Comparison of ENCODE assay signal across 8 cellular contexts in the genomic region with DNA sequence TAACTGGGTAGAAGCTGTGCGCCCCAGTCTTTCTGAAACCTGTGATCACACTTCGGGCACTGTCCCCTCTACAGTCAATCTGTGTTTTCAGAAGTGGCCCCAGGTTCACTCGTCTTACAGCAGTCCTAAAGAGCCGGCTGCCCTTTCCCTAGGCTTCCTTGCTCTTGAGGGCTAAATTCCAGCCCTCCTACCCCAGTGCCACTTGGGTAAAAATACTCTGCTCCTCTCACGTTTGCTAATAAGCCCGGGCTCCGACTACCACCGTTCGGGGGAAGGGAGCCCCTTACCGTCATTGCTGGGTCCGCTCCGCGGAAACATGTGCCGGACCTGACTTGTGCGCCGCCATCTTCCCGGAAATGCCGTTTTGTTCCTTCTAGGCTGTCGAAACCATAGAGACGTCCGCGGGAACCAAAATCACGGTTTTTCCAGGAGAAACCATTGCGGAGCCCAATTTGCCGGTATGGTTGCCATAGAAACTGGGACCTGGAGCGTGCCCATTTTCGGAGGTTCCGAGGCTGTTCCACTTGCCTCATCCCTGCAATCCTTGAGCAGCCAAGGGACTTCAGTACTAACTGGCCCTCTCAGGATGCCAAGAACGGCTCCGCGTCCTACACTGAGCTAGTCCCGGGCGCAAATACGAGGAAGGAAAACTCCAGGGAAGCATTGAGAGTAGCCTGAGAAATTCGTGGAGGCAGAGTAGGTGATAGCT. TPM values are rescaled to one million over a fixed set of nuclear protein-coding genes. Genes with fewer than 3 reads are reported as not detected.
A peak's percentile ranks its signal among the peaks of the same experiment; 100 is the strongest.
DNase-seq lines count a peak whose midpoint lies in the region; ATAC-seq and TF ChIP-seq lines count a peak whose summit lies in the region.

Gene GPATCH4, minus strand, starts transcription at position 358 of the 709 bp plus-strand sequence.

- H3K27ac Mint-ChIP-seq in activated B cell treated with CpG ODN at 0.5 μM for 24 hours, result peak within 1 kb of the TSS; percentile 99

- H3K27ac ChIP-seq in caudate nucleus (ENCODE audit: low read depth, low read length), result peak within 1 kb of the TSS; percentile 84

- peak within 1 kb of the TSS; percentile 81 for H3K9ac ChIP-seq in ES-I3 (ENCODE audit: low read depth, low read length)

- peak within 1 kb of the TSS; percentile 99 for H3K4me3 Mint-ChIP-seq in activated B cell treated with CpG ODN at 0.5 μM for 24 hours

- peaks cover 39% of the 10 kb centered on the region for H3K36me3 Mint-ChIP-seq in activated B cell treated with CpG ODN at 0.5 μM for 24 hours (ENCODE audit: low read depth)

- no peaks in the 10 kb centered on the region for H3K9me3 ChIP-seq in ES-I3 (ENCODE audit: control insufficient read depth, insufficient read depth, low read length)

- TF ChIP-seq CTCF in activated B cell treated with CpG ODN at 0.5 μM for 24 hours (IDR thresholded peaks at IDR 0.05), result no peak

- peak; percentile 78 for ATAC-seq in HG02798 (IDR thresholded peaks at IDR 0.05; ENCODE audit: poor library complexity, unreplicated experiment)
- peak; percentile 74 for ATAC-seq in activated B cell treated with CpG ODN at 0.5 μM for 24 hours (ENCODE audit: low read depth)
- ATAC-seq in HG03520 (IDR thresholded peaks at IDR 0.05; ENCODE audit: unreplicated experiment), result no peak

- no peaks in the 10 kb centered on the region for H3K4me1 ChIP-seq in ES-I3 (ENCODE audit: insufficient read depth, low read length)

- POLR2A ChIA-PET in activated B cell treated with CpG ODN at 0.5 μM for 24 hours (lab: Charles Lee), result interaction anchor here (0.6 to 3.3 kb wide), 12 partner anchors 10 to 144 kb away, joined by 3 to 32 read pairs (median 8); partner anchors contain the start of genes MEF2D and NAXE

- CTCF ChIA-PET in activated B cell treated with CpG ODN at 0.5 μM for 24 hours (lab: Charles Lee), result interaction anchor here (0.6 to 1.4 kb wide), 5 partner anchors 26 to 216 kb away, joined by 3 to 4 read pairs (median 3); partner anchors contain the start of gene MEF2D

- DNase-seq in NCI-H226 (peak; percentile 81), activated B cell treated with CpG ODN at 0.5 μM for 24 hours (peak; percentile 66), caudate nucleus (lab: John Stamatoyannopoulos, UW) (peak in 58 of 61 donors; percentile 42 to 95 (median 76)), inferior parietal cortex (ENCODE audit: extremely low spot score) (peak; percentile 92), smooth muscle cell of the brain vasculature (ENCODE audit: low read depth, low spot score) (peak; percentile 68)

- H3K36me3 ChIP-seq in ES-I3 (ENCODE audit: insufficient read depth, low read length), result peaks cover 14% of the 10 kb centered on the region

- H3K27me3 Mint-ChIP-seq in activated B cell treated with CpG ODN at 0.5 μM for 24 hours, result no peaks in the 10 kb centered on the region

- H3K9me3 Mint-ChIP-seq in activated B cell treated with CpG ODN at 0.5 μM for 24 hours, result no peaks in the 10 kb centered on the region

- intact Hi-C loops in activated B cell treated with CpG ODN at 0.5 μM for 24 hours (cut with micrococcal nuclease), result loop anchor here (1.0 to 2.0 kb wide), 3 partner anchors 10 to 144 kb away; partner anchors contain the start of gene NAXE

- H3K4me1 Mint-ChIP-seq in activated B cell treated with CpG ODN at 0.5 μM for 24 hours, result peaks cover 41% of the 10 kb centered on the region

RNA-seq across cellular contexts. Expression of gene GPATCH4, which starts in this region (rescaled TPM):
- 64.6 and 71.8 TPM in 2 replicates for total RNA-seq in activated B cell treated with CpG ODN at 0.5 μM for 24 hours
